ENCODE assay signal across 12 cellular contexts in genomic region chr1:203631349-203631748, GRCh38. TPM values are rescaled to one million over a fixed set of nuclear protein-coding genes. Genes with fewer than 3 reads are reported as not detected.
DNase-seq lines count a peak whose midpoint lies in the region; ATAC-seq, FAIRE-seq and TF ChIP-seq lines count a peak whose summit lies in the region.
"Had no signal": no experiment of that assay in that cellular context is flagged by ENCODE, and none has a peak within 500 bp of the region (broad histone marks: within the 10 kb centered on the region; RNA-seq: fewer than 3 reads in every experiment).

No MANE protein-coding gene starts in this region.

- DNase-seq in A549 (ENCODE audit: low read depth in 1 of 2, low spot score in 1 of 2) (no peak), chondrocyte (ENCODE audit: low spot score) (peak; percentile 18), neural crest cell (ENCODE audit: low read depth, low spot score) (no peak), AG08395 (ENCODE audit: low spot score) (no peak), NOMO-1 treated with dmso at 0.1 percent for 144 hours (lab: John Stamatoyannopoulos, UW; ENCODE audit: unreplicated experiment) (no peak)
- DNase-seq in CD8-positive, alpha-beta memory T cell = no peak
- DNase-seq: left colon had no signal

- no peak for TF ChIP-seq EP300 in A549 (IDR thresholded peaks at IDR 0.05)

- no peak for ATAC-seq in A549
- ATAC-seq in GM18909 (IDR thresholded peaks at IDR 0.05; ENCODE audit: poor library complexity, unreplicated experiment) = no peak
- ATAC-seq in HG02610 (IDR thresholded peaks at IDR 0.05; ENCODE audit: unreplicated experiment) = no peak
- ATAC-seq: HCT116, left colon had no signal

- no peak overlapping the region for H3K4me3 ChIP-seq in A549
- no peak overlapping the region for H3K4me3 ChIP-seq in CD8-positive, alpha-beta memory T cell (ENCODE audit: low read length)
- H3K4me3 ChIP-seq: cardiac muscle cell had no signal

- peak overlapping the region; percentile 81 to 99 (median 96) for H3K27ac Mint-ChIP-seq in CD8-positive, alpha-beta memory T cell
- H3K27ac Mint-ChIP-seq in chondrocyte (ENCODE audit: unreplicated experiment) = no peak overlapping the region
- H3K27ac Mint-ChIP-seq in neural crest cell (ENCODE audit: unreplicated experiment) = no peak overlapping the region
- H3K27ac Mint-ChIP-seq: progenitor cell of endocrine pancreas had no signal

- no peak for TF ChIP-seq RAD21 in A549 (conservative IDR thresholded peaks at IDR 0.05 in 1 of 2, IDR thresholded peaks at IDR 0.05 in 1 of 2)

- CTCF ChIA-PET in A549 (lab: Yijun Ruan, JAX) = interaction anchor here (0.8 kb wide), 2 partner anchors 71 to 593 kb away, joined by 3 read pairs; no protein-coding TSS in a partner anchor
- CTCF ChIA-PET in CD8-positive, alpha-beta memory T cell (lab: Charles Lee) = interaction anchor here (1.1 to 1.3 kb wide), 4 partner anchors 24 to 94 kb away, joined by 3 read pairs; no protein-coding TSS in a partner anchor

- no peak overlapping the region for H3K4me2 ChIP-seq in A549

- no peak overlapping the region for H3K27ac ChIP-seq in A549
- no peak overlapping the region for H3K27ac ChIP-seq in CD8-positive, alpha-beta memory T cell (ENCODE audit: low read depth, low read length)
- H3K27ac ChIP-seq: cardiac muscle cell had no signal

- H3K27me3 Mint-ChIP-seq in CD8-positive, alpha-beta memory T cell = no peaks in the 10 kb centered on the region
- H3K27me3 Mint-ChIP-seq in chondrocyte (ENCODE audit: low read depth) = no peaks in the 10 kb centered on the region
- H3K27me3 Mint-ChIP-seq in neural crest cell (ENCODE audit: low read depth) = peaks cover 29% of the 10 kb centered on the region

- H3K27me3 ChIP-seq in CD8-positive, alpha-beta memory T cell (ENCODE audit: insufficient read depth, low read length, poor library complexity, severe bottlenecking) = no peaks in the 10 kb centered on the region

- H3K4me1 ChIP-seq in A549 = peaks cover 10% of the 10 kb centered on the region; the same call in 1 of the 3 replicates
- H3K4me1 ChIP-seq in CD8-positive, alpha-beta memory T cell (ENCODE audit: insufficient read depth, low read length) = peaks cover 29% of the 10 kb centered on the region

- TF ChIP-seq POLR2A in A549 (IDR thresholded peaks at IDR 0.05; ENCODE audit: low read length) = no peak

- no peaks in the 10 kb centered on the region for H3K9me3 ChIP-seq in A549
- no peaks in the 10 kb centered on the region for H3K9me3 ChIP-seq in CD8-positive, alpha-beta memory T cell (ENCODE audit: low read length)

- H3K4me1 Mint-ChIP-seq in CD8-positive, alpha-beta memory T cell = peaks cover 42 to 67% (median 52%) of the 10 kb centered on the region in 3 donors
- H3K4me1 Mint-ChIP-seq in chondrocyte (ENCODE audit: low read depth) = peaks cover 48% of the 10 kb centered on the region
- peaks cover 48% of the 10 kb centered on the region for H3K4me1 Mint-ChIP-seq in neural crest cell

- no peak for FAIRE-seq in A549 (lab: Jason Lieb, UNC)

- peak overlapping the region in 6 of 7 donors; percentile 87 to 100 (median 96) for H3K4me3 Mint-ChIP-seq in CD8-positive, alpha-beta memory T cell
- H3K4me3 Mint-ChIP-seq in chondrocyte (ENCODE audit: unreplicated experiment) (no peak overlapping the region), neural crest cell (peak overlapping the region; percentile 51)

- peaks cover 0 to 2% (median 0%) of the 10 kb centered on the region in 5 donors for H3K9me3 Mint-ChIP-seq in CD8-positive, alpha-beta memory T cell
- H3K9me3 Mint-ChIP-seq in chondrocyte (ENCODE audit: low read depth) = no peaks in the 10 kb centered on the region
- no peaks in the 10 kb centered on the region for H3K9me3 Mint-ChIP-seq in neural crest cell

- WGBS in A549 (ENCODE audit: missing lambda C conversion rate) = 79% methylated on average over 8 of the region's 8 CpGs

- H3K36me3 Mint-ChIP-seq in CD8-positive, alpha-beta memory T cell = peaks cover 0 to 60% (median 10%) of the 10 kb centered on the region in 3 donors
- H3K36me3 Mint-ChIP-seq in chondrocyte (ENCODE audit: low read depth) (peaks cover 5% of the 10 kb centered on the region), neural crest cell (ENCODE audit: low read depth) (no peaks in the 10 kb centered on the region)

- POLR2A ChIA-PET in A549 (lab: Yijun Ruan, JAX) = no interaction called here
- POLR2A ChIA-PET in CD8-positive, alpha-beta memory T cell (lab: Charles Lee) = interaction anchor here (0.6 kb wide), 1 partner anchor 22 kb away, joined by 3 read pairs; no protein-coding TSS in a partner anchor

- no peak for TF ChIP-seq CTCF in A549 (IDR thresholded peaks at IDR 0.05)
- no peak for TF ChIP-seq CTCF in chondrocyte (IDR thresholded peaks at IDR 0.05)
- TF ChIP-seq CTCF in neural crest cell (conservative IDR thresholded peaks at IDR 0.05) = no peak

- H3K36me3 ChIP-seq in CD8-positive, alpha-beta memory T cell (ENCODE audit: insufficient read depth, low read length) = peaks cover 1% of the 10 kb centered on the region
- H3K36me3 ChIP-seq: cardiac muscle cell had no signal

TF ChIP-seq in A549, 52 proteins besides CTCF, POLR2A, EP300 and RAD21:
- no peak for TF ChIP-seq JUN (IDR thresholded peaks at IDR 0.05)
- peak; percentile 60 to 77; a peak in 3 of 4 replicates for TF ChIP-seq CEBPB (IDR thresholded peaks at IDR 0.05)
- TF ChIP-seq ZC3H11A (IDR thresholded peaks at IDR 0.05) = no peak

RNA-seq across cellular contexts. Expression of gene ATP2B4, which starts 4.7 kb away (rescaled TPM):
- polyA plus RNA-seq in A549 (2011; rRNA removed) (20.5 and 22.5 TPM in 2 replicates), A549 (2017; fragmentation: RNase III; extraction: RNeasy Plus Mini Kit Qiagen cat#74134 plus additional on column Dnase treatment) (8.3 to 8.7 TPM (median 8.5 TPM) in 3 replicates)
- 4.0 and 4.8 TPM in 2 replicates for polyA plus RNA-seq in A549 (2012; cell fraction: cytosol; rRNA removed)
- 6.8 and 8.3 TPM in 2 replicates for polyA plus RNA-seq in A549 (2012; cell fraction: nucleus; rRNA removed)
- 32.3 and 40.3 TPM in 2 replicates for polyA minus RNA-seq in A549 (2011; rRNA and poly(A)+ RNA removed)
- total RNA-seq in CD8-positive, alpha-beta memory T cell = 10 to 100 TPM; 26.8 to 28.9 TPM
- polyA plus RNA-seq in CD8-positive, alpha-beta memory T cell = 37.7 TPM
- total RNA-seq in chondrocyte (71.4 to 133 TPM (median 130 TPM) in 3 replicates), neural crest cell (23.8 and 24.7 TPM in 2 replicates)

Comparison
In these comparisons a context has a peak if more than half of its experiments do, and no peak if none do; other contexts are left out.
1. H3K27ac Mint-ChIP-seq: peak in CD8-positive, alpha-beta memory T cell (8 of 8); none in chondrocyte (single experiment) and neural crest cell (single experiment).